In the genomic region with DNA sequence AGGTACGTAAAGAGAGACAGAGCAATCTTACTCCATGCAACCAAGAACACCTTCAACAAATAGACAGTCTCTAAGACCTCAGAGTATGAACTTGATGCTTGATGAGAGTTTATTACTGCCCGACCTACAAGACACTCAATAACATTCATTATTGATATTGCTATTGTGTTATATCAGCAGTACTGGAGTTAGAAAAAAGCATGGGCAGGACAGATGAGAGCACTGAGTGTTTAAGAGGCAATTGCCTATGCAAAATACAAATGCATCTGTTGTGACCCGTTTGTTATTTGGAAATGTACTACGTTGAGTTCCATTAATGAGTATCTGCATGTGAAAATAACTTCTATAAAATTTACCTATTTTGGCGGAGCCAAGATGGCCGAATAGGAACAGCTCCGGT, we compare ENCODE assay signal across 1 cellular context.
TF ChIP-seq lines count a peak whose summit lies in the region.

No MANE protein-coding gene starts in this region.

TF ChIP-seq in GM23338, 12 proteins besides CTCF, POLR2A, EP300 and RAD21:
- TF ChIP-seq, protein P1, sequence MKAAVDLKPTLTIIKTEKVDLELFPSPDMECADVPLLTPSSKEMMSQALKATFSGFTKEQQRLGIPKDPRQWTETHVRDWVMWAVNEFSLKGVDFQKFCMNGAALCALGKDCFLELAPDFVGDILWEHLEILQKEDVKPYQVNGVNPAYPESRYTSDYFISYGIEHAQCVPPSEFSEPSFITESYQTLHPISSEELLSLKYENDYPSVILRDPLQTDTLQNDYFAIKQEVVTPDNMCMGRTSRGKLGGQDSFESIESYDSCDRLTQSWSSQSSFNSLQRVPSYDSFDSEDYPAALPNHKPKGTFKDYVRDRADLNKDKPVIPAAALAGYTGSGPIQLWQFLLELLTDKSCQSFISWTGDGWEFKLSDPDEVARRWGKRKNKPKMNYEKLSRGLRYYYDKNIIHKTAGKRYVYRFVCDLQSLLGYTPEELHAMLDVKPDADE (IDR thresholded peaks at IDR 0.05): no peak
